ENCODE assay signal across 1 cellular context in the genomic region with DNA sequence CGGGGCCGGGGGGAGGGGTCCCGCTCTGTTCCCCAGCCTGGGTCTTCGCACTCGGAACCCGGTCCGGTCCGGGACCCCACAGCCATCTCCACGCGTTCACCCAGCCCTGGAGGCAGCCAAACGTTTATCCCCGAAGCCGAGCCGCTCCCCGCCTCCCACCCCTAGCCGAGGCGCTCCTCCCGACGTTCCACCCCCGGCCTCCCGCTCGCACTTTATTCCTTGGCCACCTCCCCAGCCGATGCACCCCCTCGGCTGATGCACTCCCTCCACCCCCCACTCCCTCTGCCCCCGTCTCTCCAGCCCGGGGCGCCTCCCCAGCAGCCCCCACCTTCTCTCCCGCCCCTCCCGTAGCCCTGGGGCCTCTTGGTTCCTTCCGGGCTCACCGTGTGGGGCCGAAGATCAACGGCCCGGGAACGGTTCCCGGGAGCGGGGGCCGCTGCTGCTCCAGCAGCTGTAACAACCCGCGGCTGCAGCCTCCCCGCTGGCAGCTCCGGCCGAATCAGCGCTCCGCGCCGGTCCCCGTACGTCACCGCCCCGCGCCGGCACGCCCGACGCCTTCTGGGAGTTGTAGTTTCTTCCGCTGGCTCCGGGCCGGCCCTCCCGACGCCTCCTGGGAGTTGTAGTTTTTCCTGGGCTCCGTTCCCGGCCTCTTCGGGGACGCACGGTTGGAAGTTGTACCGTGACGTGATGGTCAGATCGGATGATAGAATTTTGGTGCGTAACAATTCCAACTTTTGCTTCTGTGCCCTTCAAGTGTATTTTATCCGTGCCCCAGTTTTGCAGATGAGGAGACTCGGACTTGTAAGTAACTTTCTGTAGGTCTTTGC.
TF ChIP-seq lines count a peak whose summit lies in the region.

A gene with protein sequence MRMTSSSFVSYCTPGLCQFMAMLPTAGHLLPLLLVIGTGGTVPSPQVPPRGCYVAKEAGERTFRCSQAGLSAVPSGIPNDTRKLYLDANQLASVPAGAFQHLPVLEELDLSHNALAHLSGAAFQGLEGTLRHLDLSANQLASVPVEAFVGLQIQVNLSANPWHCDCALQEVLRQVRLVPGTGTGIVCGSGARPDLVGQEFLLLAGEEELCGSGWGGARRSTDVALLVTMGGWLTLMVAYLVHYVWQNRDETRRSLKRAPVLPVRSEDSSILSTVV (plus strand): TSS at position 632 of the 827 bp plus-strand sequence. CDS start 13,792 bp downstream, outside the sequence.
A gene with protein sequence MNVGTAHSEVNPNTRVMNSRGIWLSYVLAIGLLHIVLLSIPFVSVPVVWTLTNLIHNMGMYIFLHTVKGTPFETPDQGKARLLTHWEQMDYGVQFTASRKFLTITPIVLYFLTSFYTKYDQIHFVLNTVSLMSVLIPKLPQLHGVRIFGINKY (minus strand): TSS at position 501 of the 827 bp plus-strand sequence. CDS start 3,398 bp downstream, outside the sequence.

TF ChIP-seq in K562, 482 proteins besides CTCF, POLR2A, EP300 and RAD21 (continued from another document):
- TF ChIP-seq, protein P1, sequence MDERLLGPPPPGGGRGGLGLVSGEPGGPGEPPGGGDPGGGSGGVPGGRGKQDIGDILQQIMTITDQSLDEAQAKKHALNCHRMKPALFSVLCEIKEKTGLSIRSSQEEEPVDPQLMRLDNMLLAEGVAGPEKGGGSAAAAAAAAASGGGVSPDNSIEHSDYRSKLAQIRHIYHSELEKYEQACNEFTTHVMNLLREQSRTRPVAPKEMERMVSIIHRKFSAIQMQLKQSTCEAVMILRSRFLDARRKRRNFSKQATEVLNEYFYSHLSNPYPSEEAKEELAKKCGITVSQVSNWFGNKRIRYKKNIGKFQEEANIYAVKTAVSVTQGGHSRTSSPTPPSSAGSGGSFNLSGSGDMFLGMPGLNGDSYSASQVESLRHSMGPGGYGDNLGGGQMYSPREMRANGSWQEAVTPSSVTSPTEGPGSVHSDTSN (CRISPR knock-in tag; IDR thresholded peaks at IDR 0.05; ENCODE audit: low read depth) = no peak
- TF ChIP-seq, protein P1 (tag; conservative IDR thresholded peaks at IDR 0.05; ENCODE audit: low read depth) = no peak
- TF ChIP-seq ZNF232 (CRISPR knock-in tag; IDR thresholded peaks at IDR 0.05) = no peak
- TF ChIP-seq, protein P2, sequence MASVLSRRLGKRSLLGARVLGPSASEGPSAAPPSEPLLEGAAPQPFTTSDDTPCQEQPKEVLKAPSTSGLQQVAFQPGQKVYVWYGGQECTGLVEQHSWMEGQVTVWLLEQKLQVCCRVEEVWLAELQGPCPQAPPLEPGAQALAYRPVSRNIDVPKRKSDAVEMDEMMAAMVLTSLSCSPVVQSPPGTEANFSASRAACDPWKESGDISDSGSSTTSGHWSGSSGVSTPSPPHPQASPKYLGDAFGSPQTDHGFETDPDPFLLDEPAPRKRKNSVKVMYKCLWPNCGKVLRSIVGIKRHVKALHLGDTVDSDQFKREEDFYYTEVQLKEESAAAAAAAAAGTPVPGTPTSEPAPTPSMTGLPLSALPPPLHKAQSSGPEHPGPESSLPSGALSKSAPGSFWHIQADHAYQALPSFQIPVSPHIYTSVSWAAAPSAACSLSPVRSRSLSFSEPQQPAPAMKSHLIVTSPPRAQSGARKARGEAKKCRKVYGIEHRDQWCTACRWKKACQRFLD (CRISPR knock-in tag; IDR thresholded peaks at IDR 0.05) = peak; percentile 88
- TF ChIP-seq ZNF785 (CRISPR knock-in tag; IDR thresholded peaks at IDR 0.05) = no peak
- TF ChIP-seq ARHGAP35 (IDR thresholded peaks at IDR 0.05; ENCODE audit: partially characterized antibody) = no peak
- TF ChIP-seq NUFIP1 (IDR thresholded peaks at IDR 0.05; ENCODE audit: partially characterized antibody) = no peak
- peak; percentile 23 for TF ChIP-seq FIP1L1 (IDR thresholded peaks at IDR 0.05; ENCODE audit: low read depth, low read length, poor library complexity, severe bottlenecking)
- TF ChIP-seq, protein P3, sequence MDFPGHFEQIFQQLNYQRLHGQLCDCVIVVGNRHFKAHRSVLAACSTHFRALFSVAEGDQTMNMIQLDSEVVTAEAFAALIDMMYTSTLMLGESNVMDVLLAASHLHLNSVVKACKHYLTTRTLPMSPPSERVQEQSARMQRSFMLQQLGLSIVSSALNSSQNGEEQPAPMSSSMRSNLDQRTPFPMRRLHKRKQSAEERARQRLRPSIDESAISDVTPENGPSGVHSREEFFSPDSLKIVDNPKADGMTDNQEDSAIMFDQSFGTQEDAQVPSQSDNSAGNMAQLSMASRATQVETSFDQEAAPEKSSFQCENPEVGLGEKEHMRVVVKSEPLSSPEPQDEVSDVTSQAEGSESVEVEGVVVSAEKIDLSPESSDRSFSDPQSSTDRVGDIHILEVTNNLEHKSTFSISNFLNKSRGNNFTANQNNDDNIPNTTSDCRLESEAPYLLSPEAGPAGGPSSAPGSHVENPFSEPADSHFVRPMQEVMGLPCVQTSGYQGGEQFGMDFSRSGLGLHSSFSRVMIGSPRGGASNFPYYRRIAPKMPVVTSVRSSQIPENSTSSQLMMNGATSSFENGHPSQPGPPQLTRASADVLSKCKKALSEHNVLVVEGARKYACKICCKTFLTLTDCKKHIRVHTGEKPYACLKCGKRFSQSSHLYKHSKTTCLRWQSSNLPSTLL (IDR thresholded peaks at IDR 0.05) = no peak
- TF ChIP-seq, protein P4, sequence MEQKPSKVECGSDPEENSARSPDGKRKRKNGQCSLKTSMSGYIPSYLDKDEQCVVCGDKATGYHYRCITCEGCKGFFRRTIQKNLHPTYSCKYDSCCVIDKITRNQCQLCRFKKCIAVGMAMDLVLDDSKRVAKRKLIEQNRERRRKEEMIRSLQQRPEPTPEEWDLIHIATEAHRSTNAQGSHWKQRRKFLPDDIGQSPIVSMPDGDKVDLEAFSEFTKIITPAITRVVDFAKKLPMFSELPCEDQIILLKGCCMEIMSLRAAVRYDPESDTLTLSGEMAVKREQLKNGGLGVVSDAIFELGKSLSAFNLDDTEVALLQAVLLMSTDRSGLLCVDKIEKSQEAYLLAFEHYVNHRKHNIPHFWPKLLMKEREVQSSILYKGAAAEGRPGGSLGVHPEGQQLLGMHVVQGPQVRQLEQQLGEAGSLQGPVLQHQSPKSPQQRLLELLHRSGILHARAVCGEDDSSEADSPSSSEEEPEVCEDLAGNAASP (IDR thresholded peaks at IDR 0.05) = no peak
- TF ChIP-seq, protein P5, sequence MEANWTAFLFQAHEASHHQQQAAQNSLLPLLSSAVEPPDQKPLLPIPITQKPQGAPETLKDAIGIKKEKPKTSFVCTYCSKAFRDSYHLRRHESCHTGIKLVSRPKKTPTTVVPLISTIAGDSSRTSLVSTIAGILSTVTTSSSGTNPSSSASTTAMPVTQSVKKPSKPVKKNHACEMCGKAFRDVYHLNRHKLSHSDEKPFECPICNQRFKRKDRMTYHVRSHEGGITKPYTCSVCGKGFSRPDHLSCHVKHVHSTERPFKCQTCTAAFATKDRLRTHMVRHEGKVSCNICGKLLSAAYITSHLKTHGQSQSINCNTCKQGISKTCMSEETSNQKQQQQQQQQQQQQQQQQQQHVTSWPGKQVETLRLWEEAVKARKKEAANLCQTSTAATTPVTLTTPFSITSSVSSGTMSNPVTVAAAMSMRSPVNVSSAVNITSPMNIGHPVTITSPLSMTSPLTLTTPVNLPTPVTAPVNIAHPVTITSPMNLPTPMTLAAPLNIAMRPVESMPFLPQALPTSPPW (CRISPR knock-in tag; IDR thresholded peaks at IDR 0.05) = peak; percentile 82
- peak; percentile 91 for TF ChIP-seq POU5F1 (IDR thresholded peaks at IDR 0.05; ENCODE audit: borderline replicate concordance, low read depth, low read length, partially characterized antibody)
- TF ChIP-seq TOE1 (IDR thresholded peaks at IDR 0.05; ENCODE audit: borderline replicate concordance) = no peak
- no peak for TF ChIP-seq TOE1 (CRISPR knock-in tag; IDR thresholded peaks at IDR 0.05; ENCODE audit: borderline replicate concordance, low read depth)
- TF ChIP-seq SRSF7 (optimal IDR thresholded peaks at IDR 0.05; ENCODE audit: low read depth, low read length) = no peak
- TF ChIP-seq STAT5B (CRISPR knock-in tag; IDR thresholded peaks at IDR 0.05) = no peak
- TF ChIP-seq SMAD1 (IDR thresholded peaks at IDR 0.05; ENCODE audit: low read depth, low read length, partially characterized antibody) = no peak
- TF ChIP-seq SIRT6 (IDR thresholded peaks at IDR 0.05; ENCODE audit: low read depth, low read length) = no peak
- TF ChIP-seq, protein P6, sequence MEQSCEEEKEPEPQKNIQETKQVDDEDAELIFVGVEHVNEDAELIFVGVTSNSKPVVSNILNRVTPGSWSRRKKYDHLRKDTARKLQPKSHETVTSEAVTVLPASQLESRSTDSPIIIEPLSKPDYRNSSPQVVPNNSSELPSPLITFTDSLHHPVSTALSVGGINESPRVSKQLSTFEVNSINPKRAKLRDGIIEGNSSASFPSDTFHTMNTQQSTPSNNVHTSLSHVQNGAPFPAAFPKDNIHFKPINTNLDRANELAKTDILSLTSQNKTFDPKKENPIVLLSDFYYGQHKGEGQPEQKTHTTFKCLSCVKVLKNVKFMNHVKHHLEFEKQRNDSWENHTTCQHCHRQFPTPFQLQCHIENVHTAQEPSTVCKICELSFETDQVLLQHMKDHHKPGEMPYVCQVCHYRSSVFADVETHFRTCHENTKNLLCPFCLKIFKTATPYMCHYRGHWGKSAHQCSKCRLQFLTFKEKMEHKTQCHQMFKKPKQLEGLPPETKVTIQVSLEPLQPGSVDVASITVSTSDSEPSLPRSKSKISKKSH (CRISPR knock-in tag; IDR thresholded peaks at IDR 0.05) = no peak
- TF ChIP-seq, protein P7, sequence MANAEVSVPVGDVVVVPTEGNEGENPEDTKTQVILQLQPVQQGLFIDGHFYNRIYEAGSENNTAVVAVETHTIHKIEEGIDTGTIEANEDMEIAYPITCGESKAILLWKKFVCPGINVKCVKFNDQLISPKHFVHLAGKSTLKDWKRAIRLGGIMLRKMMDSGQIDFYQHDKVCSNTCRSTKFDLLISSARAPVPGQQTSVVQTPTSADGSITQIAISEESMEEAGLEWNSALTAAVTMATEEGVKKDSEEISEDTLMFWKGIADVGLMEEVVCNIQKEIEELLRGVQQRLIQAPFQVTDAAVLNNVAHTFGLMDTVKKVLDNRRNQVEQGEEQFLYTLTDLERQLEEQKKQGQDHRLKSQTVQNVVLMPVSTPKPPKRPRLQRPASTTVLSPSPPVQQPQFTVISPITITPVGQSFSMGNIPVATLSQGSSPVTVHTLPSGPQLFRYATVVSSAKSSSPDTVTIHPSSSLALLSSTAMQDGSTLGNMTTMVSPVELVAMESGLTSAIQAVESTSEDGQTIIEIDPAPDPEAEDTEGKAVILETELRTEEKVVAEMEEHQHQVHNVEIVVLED (CRISPR knock-in tag; IDR thresholded peaks at IDR 0.05) = peak; percentile 80
- no peak for TF ChIP-seq MIER1 (IDR thresholded peaks at IDR 0.05; ENCODE audit: low read depth)
- TF ChIP-seq, protein P8, sequence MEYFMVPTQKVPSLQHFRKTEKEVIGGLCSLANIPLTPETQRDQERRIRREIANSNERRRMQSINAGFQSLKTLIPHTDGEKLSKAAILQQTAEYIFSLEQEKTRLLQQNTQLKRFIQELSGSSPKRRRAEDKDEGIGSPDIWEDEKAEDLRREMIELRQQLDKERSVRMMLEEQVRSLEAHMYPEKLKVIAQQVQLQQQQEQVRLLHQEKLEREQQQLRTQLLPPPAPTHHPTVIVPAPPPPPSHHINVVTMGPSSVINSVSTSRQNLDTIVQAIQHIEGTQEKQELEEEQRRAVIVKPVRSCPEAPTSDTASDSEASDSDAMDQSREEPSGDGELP (CRISPR knock-in tag; IDR thresholded peaks at IDR 0.05; ENCODE audit: borderline replicate concordance) = peak; percentile 94
- TF ChIP-seq CBX1 (IDR thresholded peaks at IDR 0.05; ENCODE audit: low read depth) = no peak
- no peak for TF ChIP-seq ELF2 (CRISPR knock-in tag; IDR thresholded peaks at IDR 0.05)
- TF ChIP-seq JUNB (CRISPR knock-in tag; conservative IDR thresholded peaks at IDR 0.05) = no peak
- no peak for TF ChIP-seq STAG1 (CRISPR knock-in tag; IDR thresholded peaks at IDR 0.05; ENCODE audit: borderline replicate concordance)
- no peak for TF ChIP-seq MCM7 (IDR thresholded peaks at IDR 0.05)
- no peak for TF ChIP-seq ZNF146 (CRISPR knock-in tag; IDR thresholded peaks at IDR 0.05; ENCODE audit: unreplicated experiment)
- no peak for TF ChIP-seq MEF2D (tag; conservative IDR thresholded peaks at IDR 0.05; ENCODE audit: low read depth)
- TF ChIP-seq HCFC1 (IDR thresholded peaks at IDR 0.05; ENCODE audit: low read depth, low read length) = peak; percentile 100
- TF ChIP-seq ZNF24 (IDR thresholded peaks at IDR 0.05) = no peak
- TF ChIP-seq, protein P9, sequence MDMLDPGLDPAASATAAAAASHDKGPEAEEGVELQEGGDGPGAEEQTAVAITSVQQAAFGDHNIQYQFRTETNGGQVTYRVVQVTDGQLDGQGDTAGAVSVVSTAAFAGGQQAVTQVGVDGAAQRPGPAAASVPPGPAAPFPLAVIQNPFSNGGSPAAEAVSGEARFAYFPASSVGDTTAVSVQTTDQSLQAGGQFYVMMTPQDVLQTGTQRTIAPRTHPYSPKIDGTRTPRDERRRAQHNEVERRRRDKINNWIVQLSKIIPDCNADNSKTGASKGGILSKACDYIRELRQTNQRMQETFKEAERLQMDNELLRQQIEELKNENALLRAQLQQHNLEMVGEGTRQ (CRISPR knock-in tag; IDR thresholded peaks at IDR 0.05) = no peak
- no peak for TF ChIP-seq ZFP36 (IDR thresholded peaks at IDR 0.05; ENCODE audit: low read depth, low read length, partially characterized antibody)
- no peak for TF ChIP-seq CBFB (CRISPR knock-in tag; IDR thresholded peaks at IDR 0.05)
- no peak for TF ChIP-seq NR4A1 (CRISPR knock-in tag; IDR thresholded peaks at IDR 0.05)
- 0 out of 2 replicates have a peak, but pooled peaks have one; percentile 65 for TF ChIP-seq NR4A1 (tag; IDR thresholded peaks at IDR 0.05)
- TF ChIP-seq, protein P10, sequence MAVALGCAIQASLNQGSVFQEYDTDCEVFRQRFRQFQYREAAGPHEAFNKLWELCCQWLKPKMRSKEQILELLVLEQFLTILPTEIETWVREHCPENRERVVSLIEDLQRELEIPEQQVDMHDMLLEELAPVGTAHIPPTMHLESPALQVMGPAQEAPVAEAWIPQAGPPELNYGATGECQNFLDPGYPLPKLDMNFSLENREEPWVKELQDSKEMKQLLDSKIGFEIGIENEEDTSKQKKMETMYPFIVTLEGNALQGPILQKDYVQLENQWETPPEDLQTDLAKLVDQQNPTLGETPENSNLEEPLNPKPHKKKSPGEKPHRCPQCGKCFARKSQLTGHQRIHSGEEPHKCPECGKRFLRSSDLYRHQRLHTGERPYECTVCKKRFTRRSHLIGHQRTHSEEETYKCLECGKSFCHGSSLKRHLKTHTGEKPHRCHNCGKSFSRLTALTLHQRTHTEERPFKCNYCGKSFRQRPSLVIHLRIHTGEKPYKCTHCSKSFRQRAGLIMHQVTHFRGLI (CRISPR knock-in tag; IDR thresholded peaks at IDR 0.05) = 0 out of 2 replicates have a peak, but pooled peaks have one; percentile 28
- peak; percentile 89 for TF ChIP-seq ZFX (CRISPR knock-in tag; IDR thresholded peaks at IDR 0.05)
- no peak for TF ChIP-seq SNRNP70 (optimal IDR thresholded peaks at IDR 0.05; ENCODE audit: low read depth, low read length)
- no peak for TF ChIP-seq MTF1 (CRISPR knock-in tag; IDR thresholded peaks at IDR 0.05; ENCODE audit: borderline replicate concordance)
